ENCODE assay signal across 9 cellular contexts in genomic region chr2:69288429-69288828, GRCh38.
"Had no signal": no experiment of that assay in that cellular context is flagged by ENCODE, and none has a peak within 500 bp of the region (broad histone marks: within the 10 kb centered on the region; RNA-seq: fewer than 3 reads in every experiment).

No MANE protein-coding gene starts in this region.

- DNase-seq: GM23248, GOT3, H7, HFFc6, IMR-90, KBM-7 had no signal

- H2AFZ ChIP-seq: GM23248 had no signal

- H3K36me3 ChIP-seq: HAP-1 had no signal

- H3K4me1 ChIP-seq: HAP-1 had no signal

- ATAC-seq: HCT116 had no signal

- H3K9me3 ChIP-seq: HAP-1 had no signal

- H3K27ac ChIP-seq: GM23248, HL-60 had no signal

- H3K9ac ChIP-seq: GM23248 had no signal

- H3K4me3 ChIP-seq: GM23248, HAP-1 had no signal
